ENCODE assay signal across 10 cellular contexts in genomic region chr7:37683263-37684120, GRCh38. TPM values are rescaled to one million over a fixed set of nuclear protein-coding genes. Genes with fewer than 3 reads are reported as not detected.
A peak's percentile ranks its signal among the peaks of the same experiment; 100 is the strongest.
DNase-seq lines count a peak whose midpoint lies in the region; ATAC-seq and TF ChIP-seq lines count a peak whose summit lies in the region.
"Had no signal": no experiment of that assay in that cellular context is flagged by ENCODE, and none has a peak within 500 bp of the region (broad histone marks: within the 10 kb centered on the region; RNA-seq: fewer than 3 reads in every experiment).

A gene with protein sequence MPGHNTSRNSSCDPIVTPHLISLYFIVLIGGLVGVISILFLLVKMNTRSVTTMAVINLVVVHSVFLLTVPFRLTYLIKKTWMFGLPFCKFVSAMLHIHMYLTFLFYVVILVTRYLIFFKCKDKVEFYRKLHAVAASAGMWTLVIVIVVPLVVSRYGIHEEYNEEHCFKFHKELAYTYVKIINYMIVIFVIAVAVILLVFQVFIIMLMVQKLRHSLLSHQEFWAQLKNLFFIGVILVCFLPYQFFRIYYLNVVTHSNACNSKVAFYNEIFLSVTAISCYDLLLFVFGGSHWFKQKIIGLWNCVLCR (plus strand): TSS chr7:37683766. CDS start chr7:37740394, 56,628 bp downstream.

- intact Hi-C loops in mucosa of descending colon (cut with DNase I, micrococcal nuclease) = no loop called here

- no peaks in the 10 kb centered on the region for H3K9me3 Mint-ChIP-seq in activated naive CD4-positive, alpha-beta T cell treated with anti-CD3 and anti-CD28 coated beads, Interleukin-2, amount 50 U/mL, for 72 hours

- H3K9me3 ChIP-seq in mucosa of descending colon = no peaks in the 10 kb centered on the region
- H3K9me3 ChIP-seq: heart left ventricle had no signal

- no peak for TF ChIP-seq CTCF in mucosa of descending colon (IDR thresholded peaks at IDR 0.05)

- H3K36me3 ChIP-seq in mucosa of descending colon (ENCODE audit: low read depth) = no peaks in the 10 kb centered on the region
- H3K36me3 ChIP-seq: heart left ventricle had no signal

- H3K27ac Mint-ChIP-seq in activated naive CD4-positive, alpha-beta T cell treated with anti-CD3 and anti-CD28 coated beads, Interleukin-2, amount 50 U/mL, for 72 hours = no peak within 1 kb of the TSS

- ATAC-seq in HG02885 (IDR thresholded peaks at IDR 0.05; ENCODE audit: poor library complexity, unreplicated experiment) (peak; percentile 95), mucosa of descending colon (peak; percentile 41)
- ATAC-seq in activated naive CD4-positive, alpha-beta T cell treated with anti-CD3 and anti-CD28 coated beads, Interleukin-2, amount 50 U/mL, for 72 hours = no peak

- H3K4me1 ChIP-seq in mucosa of descending colon (ENCODE audit: low read depth) = no peaks in the 10 kb centered on the region

- H3K36me3 Mint-ChIP-seq in activated naive CD4-positive, alpha-beta T cell treated with anti-CD3 and anti-CD28 coated beads, Interleukin-2, amount 50 U/mL, for 72 hours = no peaks in the 10 kb centered on the region

- no peak within 1 kb of the TSS for H3K4me3 ChIP-seq in mucosa of descending colon
- H3K4me3 ChIP-seq: SK-N-MC had no signal

- peak; percentile 24 for DNase-seq in DMS153 (lab: John Stamatoyannopoulos, UW)
- no peak for DNase-seq in DMS153 treated with DMSO at 0.1 percent for 48 hours (lab: John Stamatoyannopoulos, UW; ENCODE audit: unreplicated experiment)
- DNase-seq in NOMO-1 treated with DMSO at 0.1 percent for 48 hours (lab: John Stamatoyannopoulos, UW; ENCODE audit: unreplicated experiment) = peak; percentile 88
- peak in 1 of 3 donors; percentile 18 for DNase-seq in mucosa of descending colon
- DNase-seq in activated naive CD4-positive, alpha-beta T cell treated with anti-CD3 and anti-CD28 coated beads, Interleukin-2, amount 50 U/mL, for 72 hours (ENCODE audit: low spot score in 2 of 2) = no peak
- no peak for DNase-seq in NCI-H2171 treated with DMSO at 0.1 percent for 48 hours (lab: John Stamatoyannopoulos, UW)
- DNase-seq in NCI-H2081 (lab: John Stamatoyannopoulos, UW) = no peak
- DNase-seq: heart left ventricle had no signal

RNA-seq across cellular contexts. Expression of the gene that starts here (rescaled TPM):
- 1 to 10 TPM in 1 of 3 donors, under 1 TPM in 1, not detected in 1; 0.94 to 1.0 TPM for total RNA-seq in mucosa of descending colon
- total RNA-seq in activated naive CD4-positive, alpha-beta T cell treated with anti-CD3 and anti-CD28 coated beads, Interleukin-2, amount 50 U/mL, for 72 hours = not detected

Comparison
In these comparisons a context has a peak if more than half of its experiments do, and no peak if none do; other contexts are left out.
1. DNase-seq: peak in DMS153 (single experiment) and NOMO-1 treated with DMSO at 0.1 percent for 48 hours (single experiment); none in DMS153 treated with DMSO at 0.1 percent for 48 hours (single experiment), activated naive CD4-positive, alpha-beta T cell treated with anti-CD3 and anti-CD28 coated beads, Interleukin-2, amount 50 U/mL, for 72 hours (0 of 2), NCI-H2171 treated with DMSO at 0.1 percent for 48 hours (single experiment) and NCI-H2081 (0 of 2).
2. ATAC-seq: peak in HG02885 (single experiment) and mucosa of descending colon (single experiment); none in activated naive CD4-positive, alpha-beta T cell treated with anti-CD3 and anti-CD28 coated beads, Interleukin-2, amount 50 U/mL, for 72 hours (0 of 2).